11 cellular contexts compared by ENCODE assay signal in the genomic region with DNA sequence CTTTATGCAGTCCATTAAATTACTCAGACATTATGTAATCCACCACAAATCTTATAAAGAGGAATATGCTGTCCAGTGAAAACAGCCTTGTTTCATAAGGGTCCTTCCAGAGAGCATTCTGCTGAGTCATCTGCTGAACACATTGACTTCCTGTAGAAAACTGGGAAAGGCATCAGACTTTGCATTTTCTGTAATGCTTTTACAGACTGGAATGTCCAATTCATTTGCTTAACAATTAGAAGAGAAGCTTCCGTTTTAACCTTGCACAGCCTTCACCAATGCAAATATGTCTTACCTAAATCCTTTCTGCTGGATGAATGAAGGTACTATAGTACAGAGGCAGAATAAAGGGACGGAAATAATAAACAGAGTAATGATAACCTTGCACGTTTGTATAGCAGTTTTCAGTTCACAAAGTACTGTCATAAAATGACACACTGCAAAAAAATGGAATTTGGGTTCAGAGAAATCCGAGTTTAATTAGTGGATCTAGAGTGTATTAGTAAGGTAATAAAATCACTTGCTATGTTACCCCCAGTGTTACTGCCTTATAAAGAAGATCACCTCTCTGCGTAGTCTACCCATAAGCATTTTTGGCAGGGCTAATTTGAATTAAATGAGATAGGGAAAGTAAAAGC.
A peak's percentile ranks its signal among the peaks of the same experiment; 100 is the strongest.
DNase-seq lines count a peak whose midpoint lies in the region; ATAC-seq, FAIRE-seq and TF ChIP-seq lines count a peak whose summit lies in the region.
"Had no signal": no experiment of that assay in that cellular context is flagged by ENCODE, and none has a peak within 500 bp of the region (broad histone marks: within the 10 kb centered on the region; RNA-seq: fewer than 3 reads in every experiment).

No MANE protein-coding gene starts in this region.

- ATAC-seq in K562, result no peak
- no peak for ATAC-seq in CD8-positive, alpha-beta T cell
- no peak for ATAC-seq in aorta (ENCODE audit: low FRiP score)
- ATAC-seq: Panc1 had no signal

- no peak overlapping the region for H3K23ac ChIP-seq in mesenchymal stem cell (ENCODE audit: low read length in 2 of 2)

- in situ Hi-C loops in K562 (cut with MboI), result no loop called here

- H3K27ac Mint-ChIP-seq in CD8-positive, alpha-beta T cell, result no peak overlapping the region
- H3K27ac Mint-ChIP-seq: memory B cell had no signal

- no peak overlapping the region for H3K4me2 ChIP-seq in K562 (ENCODE audit: insufficient read depth, low read length)
- H3K4me2 ChIP-seq in mesenchymal stem cell (ENCODE audit: low read length, poor library complexity, severe bottlenecking), result no peak overlapping the region

- no peaks in the 10 kb centered on the region for H3K4me1 ChIP-seq in K562 (replicated peaks in 1 of 2; ENCODE audit: control insufficient read depth in 2 of 2, insufficient read depth in 2 of 2, low read length in 2 of 2)
- no peaks in the 10 kb centered on the region for H3K4me1 ChIP-seq in mesenchymal stem cell (ENCODE audit: control insufficient read depth, insufficient read depth, low read depth, low read length)
- H3K4me1 ChIP-seq in CD8-positive, alpha-beta T cell (ENCODE audit: insufficient read depth, low read length), result no peaks in the 10 kb centered on the region
- no peaks in the 10 kb centered on the region for H3K4me1 ChIP-seq in aorta (ENCODE audit: control insufficient read depth in 1 of 2, insufficient read depth in 2 of 2, low read length in 2 of 2)

- no peaks in the 10 kb centered on the region for H4K20me1 ChIP-seq in K562 (replicated peaks; ENCODE audit: control insufficient read depth, insufficient read depth, low read length)

- no peak for TF ChIP-seq POLR2A in NB4 (IDR thresholded peaks at IDR 0.05; ENCODE audit: extremely low read depth, insufficient read length)
- TF ChIP-seq POLR2A in K562 (conservative IDR thresholded peaks at IDR 0.05), result no peak

- no peak for TF ChIP-seq EP300 in K562 (IDR thresholded peaks at IDR 0.05; ENCODE audit: low read length)

- H2BK15ac ChIP-seq in mesenchymal stem cell (ENCODE audit: low read depth, poor library complexity, severe bottlenecking), result no peak overlapping the region

- H3K9me3 ChIP-seq in K562 (replicated peaks; ENCODE audit: control insufficient read depth, insufficient read depth, low read depth, low read length) (no peaks in the 10 kb centered on the region), mesenchymal stem cell (ENCODE audit: control insufficient read depth, low read length) (no peaks in the 10 kb centered on the region), aorta (ENCODE audit: control insufficient read depth, low read length) (no peaks in the 10 kb centered on the region)
- H3K9me3 ChIP-seq in CD8-positive, alpha-beta T cell (ENCODE audit: low read length), result no peaks in the 10 kb centered on the region

- H3K79me1 ChIP-seq in mesenchymal stem cell (replicated peaks; ENCODE audit: low read length, poor library complexity, severe bottlenecking), result no peaks in the 10 kb centered on the region

- DNase-seq in DMS153 treated with DMSO at 0.1 percent for 48 hours (lab: John Stamatoyannopoulos, UW; ENCODE audit: unreplicated experiment) (peak; percentile 6), NB4 (ENCODE audit: low read depth) (peak; percentile 27), K562 (ENCODE audit: extremely low read depth in 1 of 4, low spot score in 3 of 4) (no peak), mesenchymal stem cell (peak; percentile 81), HPDE6-E6E7 (ENCODE audit: extremely low spot score) (no peak), 8988T (no peak), aorta (no peak)
- DNase-seq in CD8-positive, alpha-beta T cell, result no peak
- DNase-seq: stimulated activated CD4-positive, alpha-beta T cell treated with anti-CD3 and anti-CD28 coated beads, Interleukin-4, amount 100 ng/mL, for 1 hour had no signal

- H3K4me1 Mint-ChIP-seq in CD8-positive, alpha-beta T cell (ENCODE audit: low read depth), result no peaks in the 10 kb centered on the region
- H3K4me1 Mint-ChIP-seq: memory B cell had no signal

- H3K4me3 ChIP-seq in NB4 (ENCODE audit: low read depth, low read length), result no peak overlapping the region
- no peak overlapping the region for H3K4me3 ChIP-seq in K562
- peak overlapping the region in 1 of 2 experiments; percentile 46 for H3K4me3 ChIP-seq in mesenchymal stem cell (ENCODE audit: insufficient read depth in 1 of 2, low read depth in 1 of 2, low read length in 2 of 2)
- no peak overlapping the region for H3K4me3 ChIP-seq in CD8-positive, alpha-beta T cell (ENCODE audit: low read depth, low read length)
- H3K4me3 ChIP-seq in aorta (ENCODE audit: low read length in 2 of 2), result no peak overlapping the region

- no TSS peak for BruUV-seq in K562 (replicated peaks; lab: Mats Ljungman, UMichigan)

- H3K36me3 ChIP-seq in K562 (ENCODE audit: control insufficient read depth, insufficient read depth, low read length) (no peaks in the 10 kb centered on the region), mesenchymal stem cell (ENCODE audit: control insufficient read depth in 1 of 2, insufficient read depth in 2 of 2, low read depth in 1 of 2, low read length in 2 of 2) (no peaks in the 10 kb centered on the region), aorta (ENCODE audit: control insufficient read depth in 1 of 2, insufficient read depth in 2 of 2, low read length in 1 of 2) (no peaks in the 10 kb centered on the region)
- H3K36me3 ChIP-seq in CD8-positive, alpha-beta T cell (ENCODE audit: insufficient read depth, low read length), result no peaks in the 10 kb centered on the region

- no peaks in the 10 kb centered on the region for H3K36me3 Mint-ChIP-seq in CD8-positive, alpha-beta T cell

- H2BK12ac ChIP-seq in mesenchymal stem cell (ENCODE audit: low read length in 2 of 2), result no peak overlapping the region

- peaks cover 2% of the 10 kb centered on the region for H3K9me3 Mint-ChIP-seq in CD8-positive, alpha-beta T cell
- H3K9me3 Mint-ChIP-seq: memory B cell had no signal

- no peak overlapping the region for H3K14ac ChIP-seq in mesenchymal stem cell (ENCODE audit: low read length in 2 of 2)

- no peak overlapping the region for H2AFZ ChIP-seq in K562 (ENCODE audit: low read depth, low read length)
- H2AFZ ChIP-seq in mesenchymal stem cell (ENCODE audit: low read depth, low read length), result no peak overlapping the region

- TF ChIP-seq RAD21 in K562 (CRISPR knock-in tag; conservative IDR thresholded peaks at IDR 0.05 in 1 of 2, IDR thresholded peaks at IDR 0.05 in 1 of 2), result no peak

- H3K18ac ChIP-seq in mesenchymal stem cell (ENCODE audit: low read depth in 1 of 2, low read length in 2 of 2), result no peak overlapping the region

- H3K4me3 Mint-ChIP-seq in CD8-positive, alpha-beta T cell, result no peak overlapping the region
- H3K4me3 Mint-ChIP-seq: memory B cell had no signal

- no peak overlapping the region for H2AK5ac ChIP-seq in mesenchymal stem cell (ENCODE audit: low read length, severe bottlenecking)

- H4K8ac ChIP-seq in mesenchymal stem cell (ENCODE audit: low read length), result no peak overlapping the region

- H2BK120ac ChIP-seq in mesenchymal stem cell (ENCODE audit: low read depth, low read length), result no peak overlapping the region

- TF ChIP-seq CTCF in NB4 (IDR thresholded peaks at IDR 0.05; ENCODE audit: low read depth, low read length), result no peak
- TF ChIP-seq CTCF in K562 (IDR thresholded peaks at IDR 0.05 in 2 of 3, conservative IDR thresholded peaks at IDR 0.05 in 1 of 3; ENCODE audit: insufficient read depth in 2 of 3, low read depth in 1 of 3, low read length in 3 of 3), result no peak
- TF ChIP-seq CTCF in CD8-positive, alpha-beta T cell (IDR thresholded peaks at IDR 0.05), result no peak

- CTCF ChIA-PET in K562 (lab: Yijun Ruan, JAX; ENCODE audit: low intra/inter-chr PET ratio), result no interaction called here
- CTCF ChIA-PET in CD8-positive, alpha-beta T cell (lab: Charles Lee), result no interaction called here

- H3K4ac ChIP-seq in mesenchymal stem cell (ENCODE audit: low read depth in 1 of 2, low read length in 2 of 2), result no peak overlapping the region

- H3K79me2 ChIP-seq in K562 (ENCODE audit: control insufficient read depth, insufficient read depth, low read length), result no peaks in the 10 kb centered on the region

- no peaks in the 10 kb centered on the region for H3K27me3 ChIP-seq in K562 (ENCODE audit: control insufficient read depth in 2 of 2, insufficient read depth in 2 of 2, low read length in 2 of 2)
- H3K27me3 ChIP-seq in mesenchymal stem cell (ENCODE audit: control insufficient read depth in 1 of 2, insufficient read depth in 1 of 2, low read length in 2 of 2), result no peaks in the 10 kb centered on the region
- H3K27me3 ChIP-seq in CD8-positive, alpha-beta T cell (ENCODE audit: insufficient read depth, low read length), result no peaks in the 10 kb centered on the region
- no peaks in the 10 kb centered on the region for H3K27me3 ChIP-seq in aorta (ENCODE audit: control insufficient read depth in 1 of 2, insufficient read depth in 2 of 2, low read length in 1 of 2)

- intact Hi-C loops in K562 (cut with micrococcal nuclease) (no loop called here), aorta (cut with DNase I) (no loop called here)
- intact Hi-C loops in CD8-positive, alpha-beta T cell (cut with DNase I, micrococcal nuclease), result no loop called here

- no peak for FAIRE-seq in K562 (lab: Jason Lieb, UNC)

- no peak overlapping the region for H2BK5ac ChIP-seq in mesenchymal stem cell (ENCODE audit: low read depth, low read length, poor library complexity, severe bottlenecking)

- POLR2A ChIA-PET in K562 (lab: Yijun Ruan, JAX), result no interaction called here
- POLR2A ChIA-PET in CD8-positive, alpha-beta T cell (lab: Charles Lee), result no interaction called here

- no peak overlapping the region for H3K27ac ChIP-seq in K562 (ENCODE audit: extremely low read depth, low read depth, low read length)
- H3K27ac ChIP-seq in mesenchymal stem cell (ENCODE audit: low read length, poor library complexity, severe bottlenecking), result peak overlapping the region; percentile 80
- no peak overlapping the region for H3K27ac ChIP-seq in CD8-positive, alpha-beta T cell (ENCODE audit: low read depth, low read length)
- no peak overlapping the region for H3K27ac ChIP-seq in aorta (ENCODE audit: low read depth in 1 of 2, low read length in 2 of 2)

- H3K9ac ChIP-seq in K562 (ENCODE audit: insufficient read depth in 1 of 2, low read depth in 2 of 2, low read length in 2 of 2) (no peak overlapping the region), mesenchymal stem cell (ENCODE audit: low read length) (peak overlapping the region; percentile 31)

- no peaks in the 10 kb centered on the region for H3K27me3 Mint-ChIP-seq in CD8-positive, alpha-beta T cell (ENCODE audit: low read depth)

- 2% methylated on average over 5 of the region's 5 CpGs for WGBS in K562 (ENCODE audit: insufficient coverage, low coverage, missing lambda C conversion rate)
- 0% methylated on average over 1 of the region's 5 CpGs for WGBS in mesenchymal stem cell
- 41% methylated on average over 5 of the region's 5 CpGs for WGBS in aorta, 2 donors

- no peaks in the 10 kb centered on the region for H3K9me1 ChIP-seq in K562 (ENCODE audit: control insufficient read depth, insufficient read depth, low read length)

- no peak overlapping the region for H4K91ac ChIP-seq in mesenchymal stem cell (ENCODE audit: low read length)

TF ChIP-seq in K562, 482 proteins besides CTCF, POLR2A, EP300 and RAD21 (continues in another document):
- TF ChIP-seq GTF2F1 (IDR thresholded peaks at IDR 0.05; ENCODE audit: low read depth, low read length) (no peak), ZBTB1 (CRISPR knock-in tag; IDR thresholded peaks at IDR 0.05; ENCODE audit: borderline replicate concordance, low read depth) (no peak), MAFF (IDR thresholded peaks at IDR 0.05; ENCODE audit: low read length) (peak; percentile 57; the same call in 1 of the 2 replicates)

Comparison
In these comparisons a context has a peak if more than half of its experiments do, and no peak if none do; other contexts are left out.
1. DNase-seq: peak in DMS153 treated with DMSO at 0.1 percent for 48 hours (single experiment), NB4 (single experiment) and mesenchymal stem cell (single experiment); none in K562 (0 of 4), HPDE6-E6E7 (single experiment), 8988T (single experiment), CD8-positive, alpha-beta T cell (0 of 7) and aorta (0 of 2).